In genomic region chr7:103905997-103906396, GRCh38 we compare ENCODE assay signal across 25 cellular contexts.
"Had no signal": no experiment of that assay in that cellular context is flagged by ENCODE, and none has a peak within 500 bp of the region (broad histone marks: within the 10 kb centered on the region; RNA-seq: fewer than 3 reads in every experiment).

No MANE protein-coding gene starts in this region.

- H3K4me3 ChIP-seq: Peyer's patch, SJSA1 had no signal

- H3K4me3 Mint-ChIP-seq: activated CD4-positive, alpha-beta memory T cell treated with anti-CD3 and anti-CD28 coated beads, Interleukin-2, amount 10 ng/mL, durations not matched to agents 7 days and 5 days; activated CD4-positive, alpha-beta T cell treated with anti-CD3 and anti-CD28 coated beads for 36 hours; activated naive CD4-positive, alpha-beta T cell treated with anti-CD3 and anti-CD28 coated beads for 36 hours; activated naive CD8-positive, alpha-beta T cell; activated T-helper 17 cell treated with anti-CD3 and anti-CD28 coated beads, Interleukin-2, amount 50 U/mL, for 72 hours; T-helper 1 cell treated with Interleukin-12 subunit alpha and Interleukin-12 subunit beta and Interleukin-4 antibody, amounts not matched to agents 30 μg/mL and 1 μg/mL, for 36 hours had no signal

- H3K36me3 Mint-ChIP-seq: activated naive CD8-positive, alpha-beta T cell had no signal

- H3K9me3 Mint-ChIP-seq: activated CD4-positive, alpha-beta memory T cell treated with anti-CD3 and anti-CD28 coated beads, Interleukin-2, amount 10 ng/mL, durations not matched to agents 7 days and 5 days; activated naive CD4-positive, alpha-beta T cell treated with anti-CD3 and anti-CD28 coated beads for 36 hours; activated T-helper 17 cell treated with anti-CD3 and anti-CD28 coated beads, Interleukin-2, amount 50 U/mL, for 72 hours; T-helper 1 cell treated with Interleukin-12 subunit alpha and Interleukin-12 subunit beta and Interleukin-4 antibody, amounts not matched to agents 30 μg/mL and 1 μg/mL, for 36 hours had no signal

- H3K27ac Mint-ChIP-seq: activated CD4-positive, alpha-beta memory T cell treated with anti-CD3 and anti-CD28 coated beads, Interleukin-2, amount 10 ng/mL, durations not matched to agents 7 days and 5 days; activated CD4-positive, alpha-beta T cell treated with anti-CD3 and anti-CD28 coated beads for 36 hours; activated naive CD4-positive, alpha-beta T cell treated with anti-CD3 and anti-CD28 coated beads for 36 hours; activated naive CD8-positive, alpha-beta T cell; activated T-helper 17 cell treated with anti-CD3 and anti-CD28 coated beads, Interleukin-2, amount 50 U/mL, for 72 hours; T-helper 1 cell treated with Interleukin-12 subunit alpha and Interleukin-12 subunit beta and Interleukin-4 antibody, amounts not matched to agents 30 μg/mL and 1 μg/mL, for 36 hours had no signal

- H3K4me1 ChIP-seq: Peyer's patch, SJSA1 had no signal

- H3K27me3 ChIP-seq: Peyer's patch had no signal

- ATAC-seq: activated CD4-positive, alpha-beta T cell treated with anti-CD3 and anti-CD28 coated beads for 36 hours; activated T-helper 17 cell treated with anti-CD3 and anti-CD28 coated beads, Interleukin-2, amount 50 U/mL, for 72 hours had no signal

- H3K4me1 Mint-ChIP-seq: activated CD4-positive, alpha-beta memory T cell treated with anti-CD3 and anti-CD28 coated beads, Interleukin-2, amount 10 ng/mL, durations not matched to agents 7 days and 5 days; activated CD4-positive, alpha-beta T cell treated with anti-CD3 and anti-CD28 coated beads for 36 hours; activated T-helper 17 cell treated with anti-CD3 and anti-CD28 coated beads, Interleukin-2, amount 50 U/mL, for 72 hours had no signal

- H3K27ac ChIP-seq: Peyer's patch, RWPE1, SJSA1, WERI-Rb-1 had no signal

- H3K27me3 Mint-ChIP-seq: activated CD4-positive, alpha-beta memory T cell treated with anti-CD3 and anti-CD28 coated beads, Interleukin-2, amount 10 ng/mL, durations not matched to agents 7 days and 5 days; activated CD4-positive, alpha-beta T cell treated with anti-CD3 and anti-CD28 coated beads for 36 hours had no signal

- H3K36me3 ChIP-seq: Peyer's patch, SJSA1, WERI-Rb-1 had no signal

- DNase-seq: activated CD4-positive, alpha-beta memory T cell treated with anti-CD3 and anti-CD28 coated beads, Interleukin-2, amount 10 ng/mL, durations not matched to agents 7 days and 5 days; activated CD4-positive, alpha-beta T cell treated with anti-CD3 and anti-CD28 coated beads for 36 hours; activated CD4-positive, alpha-beta T cell treated with anti-CD3 and anti-CD28 coated beads, Interleukin-2, amount 50 U/mL, for 1 hour; activated gamma-delta T cell; activated naive CD4-positive, alpha-beta T cell treated with anti-CD3 and anti-CD28 coated beads for 36 hours; activated T-cell treated with anti-CD3 and anti-CD28 coated beads for 4 hours; activated T-cell treated with anti-CD3 and anti-CD28 coated beads, Interleukin-2, amount 50 U/mL, for 48 hours; central memory CD4-positive, alpha-beta T cell; Karpas-422; MM.1S; NCI-H1105; NCI-H1436; NCI-H1694 treated with DMSO at 0.1 percent for 48 hours; NCI-H2029 treated with DMSO at 0.1 percent for 48 hours; NCI-H446; NCI-H524; NCI-H748 treated with DMSO at 0.1 percent for 48 hours; Peyer's patch; Right ventricle myocardium superior; WERI-Rb-1 had no signal
